Comparison of ENCODE assay signal across 8 cellular contexts in genomic region chr15:34241376-34242350, GRCh38. TPM values are rescaled to one million over a fixed set of nuclear protein-coding genes. Genes with fewer than 3 reads are reported as not detected.
A peak's percentile ranks its signal among the peaks of the same experiment; 100 is the strongest.
DNase-seq lines count a peak whose midpoint lies in the region; ATAC-seq and TF ChIP-seq lines count a peak whose summit lies in the region.

No MANE protein-coding gene starts in this region.

- intact Hi-C loops in Calu3 (cut with micrococcal nuclease; ENCODE audit: unreplicated experiment) = no loop called here

- ATAC-seq in HG02973 (IDR thresholded peaks at IDR 0.05; ENCODE audit: unreplicated experiment) = peak; percentile 67
- peak; percentile 76 for ATAC-seq in SK-N-SH treated with all-trans-retinoic acid at 6 μM for 48 hours
- ATAC-seq in GM19397 (IDR thresholded peaks at IDR 0.05; ENCODE audit: unreplicated experiment) = no peak

- no peaks in the 10 kb centered on the region for H3K9me3 Mint-ChIP-seq in Calu3 (ENCODE audit: low read depth, unreplicated experiment)

- peaks cover 10% of the 10 kb centered on the region for H3K4me1 Mint-ChIP-seq in Calu3 (ENCODE audit: low read depth, unreplicated experiment)

- CTCF ChIA-PET in Calu3 (lab: Charles Lee) = no interaction called here

- no peaks in the 10 kb centered on the region for H3K36me3 Mint-ChIP-seq in Calu3 (ENCODE audit: insufficient read depth, unreplicated experiment)

- no TSS peak for BruUV-seq in Calu3 (replicated peaks; lab: Mats Ljungman, UMichigan)

- no peak overlapping the region for H3K4me3 Mint-ChIP-seq in Calu3 (ENCODE audit: low read depth, unreplicated experiment)

- DNase-seq in activated gamma-delta T cell treated with Interleukin-2 at 50 U/mL for 16 hours = peak; percentile 31
- no peak for DNase-seq in activated gamma-delta T cell (lab: John Stamatoyannopoulos, UW)
- DNase-seq in dermis microvascular lymphatic vessel endothelial cell (ENCODE audit: low read depth in 2 of 2) = peak; percentile 64 to 69
- DNase-seq in midbrain (lab: John Stamatoyannopoulos, UW) = peak; percentile 2
- DNase-seq in Calu3 = no peak

- TF ChIP-seq CTCF in Calu3 (IDR thresholded peaks at IDR 0.05; ENCODE audit: unreplicated experiment) = no peak

- no peak overlapping the region for H3K27ac Mint-ChIP-seq in Calu3 (ENCODE audit: unreplicated experiment)

- H3K27me3 Mint-ChIP-seq in Calu3 (ENCODE audit: unreplicated experiment) = no peaks in the 10 kb centered on the region

TF ChIP-seq in SK-N-SH treated with all-trans-retinoic acid at 6 μM for 48 hours, 23 proteins besides CTCF, POLR2A, EP300 and RAD21:
- TF ChIP-seq PPARA (CRISPR knock-in tag; IDR thresholded peaks at IDR 0.05; ENCODE audit: borderline replicate concordance) (no peak), CSDC2 (CRISPR knock-in tag; IDR thresholded peaks at IDR 0.05) (no peak), TCF4 (CRISPR knock-in tag; IDR thresholded peaks at IDR 0.05; ENCODE audit: borderline replicate concordance) (no peak), OSR1 (CRISPR knock-in tag; IDR thresholded peaks at IDR 0.05) (no peak), ZNF565 (CRISPR knock-in tag; conservative IDR thresholded peaks at IDR 0.05; ENCODE audit: low read depth) (no peak), ZFP30 (CRISPR knock-in tag; IDR thresholded peaks at IDR 0.05) (no peak), RARB (CRISPR knock-in tag; IDR thresholded peaks at IDR 0.05) (no peak), ZNF8 (CRISPR knock-in tag; IDR thresholded peaks at IDR 0.05) (no peak), ZC3H10 (CRISPR knock-in tag; IDR thresholded peaks at IDR 0.05) (no peak)
- TF ChIP-seq, protein P1, sequence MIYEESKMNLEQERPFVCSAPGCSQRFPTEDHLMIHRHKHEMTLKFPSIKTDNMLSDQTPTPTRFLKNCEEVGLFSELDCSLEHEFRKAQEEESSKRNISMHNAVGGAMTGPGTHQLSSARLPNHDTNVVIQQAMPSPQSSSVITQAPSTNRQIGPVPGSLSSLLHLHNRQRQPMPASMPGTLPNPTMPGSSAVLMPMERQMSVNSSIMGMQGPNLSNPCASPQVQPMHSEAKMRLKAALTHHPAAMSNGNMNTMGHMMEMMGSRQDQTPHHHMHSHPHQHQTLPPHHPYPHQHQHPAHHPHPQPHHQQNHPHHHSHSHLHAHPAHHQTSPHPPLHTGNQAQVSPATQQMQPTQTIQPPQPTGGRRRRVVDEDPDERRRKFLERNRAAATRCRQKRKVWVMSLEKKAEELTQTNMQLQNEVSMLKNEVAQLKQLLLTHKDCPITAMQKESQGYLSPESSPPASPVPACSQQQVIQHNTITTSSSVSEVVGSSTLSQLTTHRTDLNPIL (CRISPR knock-in tag; IDR thresholded peaks at IDR 0.05; ENCODE audit: low read depth) = no peak
TF ChIP-seq in SK-N-SH treated with all-trans-retinoic acid at 6 μM for 48 hours: peak in this region for 0.

RNA-seq across cellular contexts. Expression of gene EMC4, which starts 16.8 kb away (rescaled TPM):
- 158 and 171 TPM in 2 replicates for total RNA-seq in dermis microvascular lymphatic vessel endothelial cell
- 40.3 and 43.9 TPM in 2 replicates for total RNA-seq in Calu3 (2022)

RNA-seq across cellular contexts. Expression of gene KATNBL1, which starts 31.8 kb away (rescaled TPM):
- total RNA-seq in dermis microvascular lymphatic vessel endothelial cell = 25.5 and 26.0 TPM in 2 replicates
- 12.9 and 14.8 TPM in 2 replicates for total RNA-seq in Calu3 (2022)

Comparison
In these comparisons a context has a peak if more than half of its experiments do, and no peak if none do; other contexts are left out.
1. DNase-seq: peak in activated gamma-delta T cell treated with Interleukin-2 at 50 U/mL for 16 hours (single experiment), dermis microvascular lymphatic vessel endothelial cell (2 of 2) and midbrain (single experiment); none in activated gamma-delta T cell (single experiment) and Calu3 (single experiment).